In genomic region chr11:66363187-66363601, GRCh38 we compare ENCODE assay signal across 16 cellular contexts. TPM values are rescaled to one million over a fixed set of nuclear protein-coding genes. Genes with fewer than 3 reads are reported as not detected.
A peak's percentile ranks its signal among the peaks of the same experiment; 100 is the strongest.
DNase-seq lines count a peak whose midpoint lies in the region; ATAC-seq and TF ChIP-seq lines count a peak whose summit lies in the region.
"Had no signal": no experiment of that assay in that cellular context is flagged by ENCODE, and none has a peak within 500 bp of the region (broad histone marks: within the 10 kb centered on the region; RNA-seq: fewer than 3 reads in every experiment).

No MANE protein-coding gene starts in this region.

- H3K4me3 ChIP-seq in breast epithelium (no peak overlapping the region), mammary epithelial cell (replicated peaks in 1 of 3; ENCODE audit: insufficient read depth in 1 of 3, low read depth in 2 of 3, low read length in 3 of 3) (no peak overlapping the region), left lung (no peak overlapping the region), spleen (no peak overlapping the region)
- H3K4me3 ChIP-seq: ascending aorta, neural progenitor cell, skin epidermis had no signal

- H3K4me2 ChIP-seq in mammary epithelial cell (ENCODE audit: insufficient read depth, low read depth, low read length): no peak overlapping the region
- H3K4me2 ChIP-seq: neural progenitor cell had no signal

- TF ChIP-seq POLR2A in breast epithelium (IDR thresholded peaks at IDR 0.05) (no peak), Raji (IDR thresholded peaks at IDR 0.05; ENCODE audit: insufficient read depth, low read depth, low read length) (0 out of 2 replicates have a peak, but pooled peaks have one; percentile 12), spleen (IDR thresholded peaks at IDR 0.05) (no peak)

- H2AFZ ChIP-seq in mammary epithelial cell (ENCODE audit: low read depth, low read length): no peak overlapping the region
- H2AFZ ChIP-seq: neural progenitor cell had no signal

- H3K4me1 ChIP-seq in breast epithelium (no peaks in the 10 kb centered on the region), mammary epithelial cell (ENCODE audit: insufficient read depth, low read length) (peaks cover 9% of the 10 kb centered on the region), left lung (peaks cover 0 to 8% of the 10 kb centered on the region in 2 donors), spleen (peaks cover 0 to 14% (median 6%) of the 10 kb centered on the region in 6 donors)
- H3K4me1 ChIP-seq: ascending aorta, neural progenitor cell had no signal

- H3K79me2 ChIP-seq in mammary epithelial cell (ENCODE audit: insufficient read depth, low read length): no peaks in the 10 kb centered on the region

- dilution Hi-C loops in mammary epithelial cell (cut with HindIII; ENCODE audit: low sequenced_read_pairs): no loop called here

- WGBS in mammary epithelial cell (ENCODE audit: low coverage, missing lambda C conversion rate): 75% methylated on average over 11 of the region's 14 CpGs
- 70 to 86% (median 79%) methylated on average over 14 of the region's 14 CpGs for WGBS in spleen, 5 donors

- in situ Hi-C loops in mammary epithelial cell (cut with MboI; ENCODE audit: low sequenced_read_pairs in 2 of 2): no loop called here

- no peaks in the 10 kb centered on the region for H4K20me1 ChIP-seq in mammary epithelial cell (ENCODE audit: insufficient read depth, low read length)

- intact Hi-C loops in breast epithelium (cut with DNase I; ENCODE audit: low total_unique reads) (no loop called here), mammary epithelial cell (cut with micrococcal nuclease) (no loop called here), left lung (cut with DNase I) (no loop called here), spleen (cut with DNase I; ENCODE audit: low total_unique reads) (no loop called here)

- no peak overlapping the region for H3K9ac ChIP-seq in mammary epithelial cell (ENCODE audit: insufficient read depth, low read length)
- H3K9ac ChIP-seq: neural progenitor cell had no signal

- H3K36me3 ChIP-seq in breast epithelium: no peaks in the 10 kb centered on the region
- no peaks in the 10 kb centered on the region for H3K36me3 ChIP-seq in mammary epithelial cell (ENCODE audit: insufficient read depth, low read length)
- no peaks in the 10 kb centered on the region for H3K36me3 ChIP-seq in left lung
- H3K36me3 ChIP-seq in spleen: no peaks in the 10 kb centered on the region
- H3K36me3 ChIP-seq: ascending aorta, neural progenitor cell had no signal

- no peak for TF ChIP-seq CTCF in breast epithelium (IDR thresholded peaks at IDR 0.05)
- no peak for TF ChIP-seq CTCF in mammary epithelial cell (conservative IDR thresholded peaks at IDR 0.05 in 1 of 2, IDR thresholded peaks at IDR 0.05 in 1 of 2; ENCODE audit: extremely low read depth in 1 of 2, insufficient read depth in 1 of 2, low read depth in 1 of 2, low read length in 2 of 2)
- TF ChIP-seq CTCF in left lung (IDR thresholded peaks at IDR 0.05): no peak
- no peak for TF ChIP-seq CTCF in spleen (IDR thresholded peaks at IDR 0.05 in 8 of 11, conservative IDR thresholded peaks at IDR 0.05 in 3 of 11)

- no peaks in the 10 kb centered on the region for H3K9me3 ChIP-seq in breast epithelium
- H3K9me3 ChIP-seq in mammary epithelial cell (replicated peaks; ENCODE audit: insufficient read depth, low read length): no peaks in the 10 kb centered on the region
- H3K9me3 ChIP-seq in left lung: no peaks in the 10 kb centered on the region
- H3K9me3 ChIP-seq in spleen: no peaks in the 10 kb centered on the region
- H3K9me3 ChIP-seq: ascending aorta had no signal

- DNase-seq in breast epithelium (ENCODE audit: low spot score in 2 of 2): no peak
- DNase-seq in mammary epithelial cell: no peak
- DNase-seq in left lung: peak; percentile 80 to 86
- DNase-seq in spleen: peak; percentile 61
- no peak for DNase-seq in activated T-cell treated with anti-CD3 and anti-CD28 coated beads, Interleukin-2, amount 50 U/mL, for 48 hours
- no peak for DNase-seq in NCI-H1436 treated with DMSO at 0.1 percent for 48 hours (lab: John Stamatoyannopoulos, UW)
- no peak for DNase-seq in COR-L47 (lab: John Stamatoyannopoulos, UW)
- DNase-seq: NCI-H187 treated with DMSO at 0.1 percent for 48 hours, SIG-M5 had no signal

- peak; percentile 88 for ATAC-seq in left lung

- CTCF ChIA-PET in mammary epithelial cell (lab: Charles Lee; ENCODE audit: low non-redundant PET): interaction anchor here (0.6 to 1.1 kb wide), 4 partner anchors 23 to 263 kb away, joined by 3 to 7 read pairs (median 3); no protein-coding TSS in a partner anchor

- no TSS peak for BruUV-seq in mammary epithelial cell (replicated peaks; lab: Mats Ljungman, UMichigan)

- H3K27ac ChIP-seq in breast epithelium (peak overlapping the region; percentile 36 to 48), mammary epithelial cell (ENCODE audit: insufficient read depth, low read depth, low read length) (no peak overlapping the region), left lung (peak overlapping the region; percentile 13 to 33), spleen (no peak overlapping the region)
- H3K27ac ChIP-seq: ascending aorta, neural progenitor cell, skin epidermis had no signal

- H3K27me3 ChIP-seq in breast epithelium (no peaks in the 10 kb centered on the region), mammary epithelial cell (ENCODE audit: insufficient read depth, low read length) (no peaks in the 10 kb centered on the region), left lung (no peaks in the 10 kb centered on the region), spleen (replicated peaks in 1 of 7) (no peaks in the 10 kb centered on the region)
- H3K27me3 ChIP-seq: ascending aorta, neural progenitor cell had no signal

RNA-seq across cellular contexts. Expression of gene SLC29A2, which starts 8.4 kb away (rescaled TPM):
- total RNA-seq in breast epithelium (1 to 10 TPM; 4.9 to 7.5 (median 6.4) TPM), mammary epithelial cell (1 to 10 TPM; 3.2 to 5.9 TPM), left lung (10 to 100 TPM; 16.2 to 22.8 TPM), spleen (1 to 10 TPM; 1.9 to 5.0 (median 4.0) TPM)
- polyA plus RNA-seq in mammary epithelial cell (5.2 TPM), spleen (1 to 10 TPM; 4.8 to 8.4 (median 7.4) TPM)
- 4.5 TPM for polyA minus RNA-seq in mammary epithelial cell
- total RNA-seq: ascending aorta, LHCN-M2 had no signal

RNA-seq across cellular contexts. Expression of gene B4GAT1, which starts 15.8 kb away (rescaled TPM):
- total RNA-seq in breast epithelium: 10 to 100 TPM; 20.0 to 35.4 (median 30.1) TPM
- total RNA-seq in mammary epithelial cell: 10 to 100 TPM; 10.1 to 15.5 TPM
- 11.0 TPM for polyA plus RNA-seq in mammary epithelial cell
- polyA minus RNA-seq in mammary epithelial cell: 3.0 TPM
- total RNA-seq in left lung: 10 to 100 TPM; 22.9 to 29.7 TPM
- 10 to 100 TPM in 5 of 7 donors, 1 to 10 TPM in 2; 6.3 to 23.4 (median 13.9) TPM for total RNA-seq in spleen
- 1 to 10 TPM; 4.3 to 8.9 (median 8.7) TPM for polyA plus RNA-seq in spleen

RNA-seq across cellular contexts. Expression of gene BRMS1, which starts 18.3 kb away (rescaled TPM):
- total RNA-seq in breast epithelium (10 to 100 TPM; 52.0 to 61.6 (median 54.3) TPM), mammary epithelial cell (10 to 100 TPM; 56.3 to 69.4 TPM), left lung (10 to 100 TPM; 28.7 to 34.3 TPM), spleen (10 to 100 TPM; 32.3 to 52.5 (median 37.2) TPM)
- polyA plus RNA-seq in mammary epithelial cell (75.0 TPM), spleen (10 to 100 TPM; 61.6 to 90.6 (median 83.0) TPM)
- 32.9 TPM for polyA minus RNA-seq in mammary epithelial cell

RNA-seq across cellular contexts. Expression of gene RIN1, which starts 27.0 kb away (rescaled TPM):
- total RNA-seq in breast epithelium: 1 to 10 TPM; 3.2 to 6.6 (median 5.2) TPM
- total RNA-seq in mammary epithelial cell: 10 to 100 TPM; 28.5 to 75.6 TPM
- polyA plus RNA-seq in mammary epithelial cell: 22.4 TPM
- polyA minus RNA-seq in mammary epithelial cell: 25.0 TPM
- total RNA-seq in left lung: 10 to 100 TPM in 1 of 2 donors, 1 to 10 TPM in 1; 7.1 to 10.2 TPM
- total RNA-seq in spleen: 10 to 100 TPM in 1 of 7 donors, 1 to 10 TPM in 6; 5.7 to 10.9 (median 8.9) TPM
- 1 to 10 TPM; 2.3 to 7.8 (median 7.0) TPM for polyA plus RNA-seq in spleen

RNA-seq across cellular contexts. Expression of gene CD248, which starts 46.4 kb away (rescaled TPM):
- total RNA-seq in breast epithelium (10 to 100 TPM; 17.3 to 69.1 (median 24.9) TPM), mammary epithelial cell (under 1 TPM in 1 of 2 donors, not detected in 1; 0.67 TPM), left lung (10 to 100 TPM; 69.8 to 74.3 TPM), spleen (10 to 100 TPM in 2 of 7 donors, 1 to 10 TPM in 5; 4.7 to 15.7 (median 6.5) TPM)
- polyA plus RNA-seq in mammary epithelial cell (not detected), spleen (1 to 10 TPM; 1.7 to 2.7 (median 2.0) TPM)
- not detected for polyA minus RNA-seq in mammary epithelial cell
- total RNA-seq: activated CD4-positive, alpha-beta memory T cell treated with anti-CD3 and anti-CD28 coated beads, Interleukin-2, amount 10 ng/mL, durations not matched to agents 7 days and 5 days had no signal
- polyA plus RNA-seq: immature natural killer cell had no signal

Comparison
In these comparisons a context has a peak if more than half of its experiments do, and no peak if none do; other contexts are left out.
1. H3K27ac ChIP-seq: peak in breast epithelium (2 of 2) and left lung (2 of 2); none in mammary epithelial cell (single experiment) and spleen (0 of 8).
2. DNase-seq: peak in left lung (2 of 2) and spleen (single experiment); none in breast epithelium (0 of 2), mammary epithelial cell (single experiment), activated T-cell treated with anti-CD3 and anti-CD28 coated beads, Interleukin-2, amount 50 U/mL, for 48 hours (0 of 2), NCI-H1436 treated with DMSO at 0.1 percent for 48 hours (single experiment) and COR-L47 (single experiment).